Comparison of ENCODE assay signal across 11 cellular contexts in genomic region chr7:94050046-94050445, GRCh38. TPM values are rescaled to one million over a fixed set of nuclear protein-coding genes. Genes with fewer than 3 reads are reported as not detected.
DNase-seq lines count a peak whose midpoint lies in the region; ATAC-seq and TF ChIP-seq lines count a peak whose summit lies in the region.
"Had no signal": no experiment of that assay in that cellular context is flagged by ENCODE, and none has a peak within 500 bp of the region (broad histone marks: within the 10 kb centered on the region; RNA-seq: fewer than 3 reads in every experiment).

No MANE protein-coding gene starts in this region.

- peaks cover 10% of the 10 kb centered on the region for H3K4me1 Mint-ChIP-seq in progenitor cell of endocrine pancreas (ENCODE audit: low read depth)

- no peak overlapping the region for H3K4me3 Mint-ChIP-seq in progenitor cell of endocrine pancreas (ENCODE audit: low read depth)
- H3K4me3 Mint-ChIP-seq: activated naive CD8-positive, alpha-beta T cell; HFFc6 had no signal

- TF ChIP-seq CTCF in progenitor cell of endocrine pancreas (IDR thresholded peaks at IDR 0.05; ENCODE audit: unreplicated experiment) (no peak), omental fat pad (IDR thresholded peaks at IDR 0.05) (no peak)

- no peaks in the 10 kb centered on the region for H3K9me3 Mint-ChIP-seq in progenitor cell of endocrine pancreas (ENCODE audit: low read depth)
- H3K9me3 Mint-ChIP-seq: HFFc6 had no signal

- DNase-seq in CD1c-positive myeloid dendritic cell (ENCODE audit: extremely low spot score), result peak; percentile 69
- DNase-seq in SKM-1 treated with dmso at 0.1 percent for 144 hours (lab: John Stamatoyannopoulos, UW; ENCODE audit: unreplicated experiment), result peak; percentile 96
- DNase-seq in cortex of kidney (lab: John Stamatoyannopoulos, UW), result no peak
- DNase-seq in activated gamma-delta T cell treated with Interleukin-2 at 50 U/mL for 16 hours, result no peak
- no peak for DNase-seq in progenitor cell of endocrine pancreas (ENCODE audit: low spot score, unreplicated experiment)
- no peak for DNase-seq in omental fat pad (ENCODE audit: low spot score)
- DNase-seq: HFFc6 had no signal

- H3K36me3 Mint-ChIP-seq in progenitor cell of endocrine pancreas (ENCODE audit: insufficient read depth), result no peaks in the 10 kb centered on the region
- H3K36me3 Mint-ChIP-seq: activated naive CD8-positive, alpha-beta T cell; naive thymus-derived CD8-positive, alpha-beta T cell had no signal

- H3K27ac Mint-ChIP-seq in progenitor cell of endocrine pancreas, result no peak overlapping the region
- H3K27ac Mint-ChIP-seq: activated naive CD8-positive, alpha-beta T cell; HFFc6 had no signal

- ATAC-seq in GM19468 (IDR thresholded peaks at IDR 0.05; ENCODE audit: extremely low read depth, unreplicated experiment) (peak; percentile 81), HG03175 (IDR thresholded peaks at IDR 0.05; ENCODE audit: unreplicated experiment) (peak; percentile 85), omental fat pad (ENCODE audit: low FRiP score) (no peak)

- peaks cover 6% of the 10 kb centered on the region for H3K27me3 Mint-ChIP-seq in progenitor cell of endocrine pancreas

RNA-seq across cellular contexts. Expression of gene BET1, which starts 45.9 kb away (rescaled TPM):
- total RNA-seq in progenitor cell of endocrine pancreas (24.9 and 30.5 TPM in 2 replicates), omental fat pad (10 to 100 TPM in 3 of 4 donors, 1 to 10 TPM in 1; 7.6 to 26.0 (median 22.4) TPM)

Comparison
In these comparisons a context has a peak if more than half of its experiments do, and no peak if none do; other contexts are left out.
1. DNase-seq: peak in CD1c-positive myeloid dendritic cell (single experiment) and SKM-1 treated with dmso at 0.1 percent for 144 hours (single experiment); none in cortex of kidney (single experiment), activated gamma-delta T cell treated with Interleukin-2 at 50 U/mL for 16 hours (single experiment), progenitor cell of endocrine pancreas (single experiment) and omental fat pad (single experiment).